Comparison of ENCODE assay signal across 25 cellular contexts in genomic region chr2:46818819-46819218, GRCh38.
DNase-seq lines count a peak whose midpoint lies in the region; ATAC-seq and TF ChIP-seq lines count a peak whose summit lies in the region.
"Had no signal": no experiment of that assay in that cellular context is flagged by ENCODE, and none has a peak within 500 bp of the region (broad histone marks: within the 10 kb centered on the region; RNA-seq: fewer than 3 reads in every experiment).

No MANE protein-coding gene starts in this region.

- H3K9ac ChIP-seq in stomach smooth muscle (ENCODE audit: low read length in 2 of 2): no peak overlapping the region

- DNase-seq in cardiac septum (ENCODE audit: low spot score) (peak; percentile 15), Right ventricle myocardium inferior (ENCODE audit: missing footprints) (no peak), left lobe of liver (ENCODE audit: low spot score) (peak; percentile 29), NCI-H524 treated with DMSO at 0.1 percent for 48 hours (lab: John Stamatoyannopoulos, UW) (no peak), NCI-H2107 (lab: John Stamatoyannopoulos, UW) (no peak)
- DNase-seq in CD4-positive, alpha-beta T cell: no peak
- DNase-seq: activated CD4-positive, alpha-beta T cell treated with anti-CD3 and anti-CD28 coated beads, Interleukin-2, amount 50 U/mL, for 4 hours; activated CD4-positive, CD25-positive, alpha-beta regulatory T cell; activated CD8-positive, alpha-beta memory T cell treated with anti-CD3 and anti-CD28 coated beads, Interleukin-2, amount 50 U/mL, for 4 hours; AML-193; CD8-positive, alpha-beta memory T cell; DMS53; NCI-H187; NCI-H69; stimulated activated CD4-positive, alpha-beta T cell treated with anti-CD3 and anti-CD28 coated beads, Interleukin-1b, Interleukin-23, amount 100 ng/mL, for 48 hours; T-cell had no signal

- H3K27ac ChIP-seq in stomach smooth muscle (ENCODE audit: low read length): peak overlapping the region; percentile 82
- no peak overlapping the region for H3K27ac ChIP-seq in CD4-positive, alpha-beta T cell (ENCODE audit: low read depth, low read length)
- H3K27ac ChIP-seq: epithelial cell of prostate, SJSA1 had no signal

- intact Hi-C loops in cardiac septum (cut with DNase I) (loop anchor here (1.0 kb wide), 2 partner anchors 28 to 38 kb away; no protein-coding TSS in a partner anchor), Right ventricle myocardium inferior (cut with DNase I) (loop anchor here (1.0 to 2.0 kb wide), 2 partner anchors 28 to 38 kb away; no protein-coding TSS in a partner anchor)
- intact Hi-C loops in CD4-positive, alpha-beta T cell (cut with DNase I, micrococcal nuclease): no loop called here

- H3K36me3 Mint-ChIP-seq in CD4-positive, alpha-beta T cell (ENCODE audit: low read depth): no peaks in the 10 kb centered on the region
- H3K36me3 Mint-ChIP-seq: activated naive CD8-positive, alpha-beta T cell; memory B cell; T-cell had no signal

- no peak for ATAC-seq in Right ventricle myocardium inferior
- ATAC-seq in left lobe of liver: no peak
- no peak for ATAC-seq in CD4-positive, alpha-beta T cell (ENCODE audit: poor library complexity)
- ATAC-seq in HG03378 (IDR thresholded peaks at IDR 0.05; ENCODE audit: unreplicated experiment): no peak
- ATAC-seq: activated T-helper 17 cell treated with anti-CD3 and anti-CD28 coated beads, Interleukin-2, amount 50 U/mL, for 72 hours; T-cell had no signal

- no peaks in the 10 kb centered on the region for H3K9me3 Mint-ChIP-seq in CD4-positive, alpha-beta T cell
- H3K9me3 Mint-ChIP-seq: activated T-helper 17 cell treated with anti-CD3 and anti-CD28 coated beads, Interleukin-2, amount 50 U/mL, for 72 hours; CD8-positive, alpha-beta memory T cell; T-cell had no signal

- no peaks in the 10 kb centered on the region for H3K9me3 ChIP-seq in stomach smooth muscle (ENCODE audit: control insufficient read depth in 2 of 2, low read length in 2 of 2)
- no peaks in the 10 kb centered on the region for H3K9me3 ChIP-seq in CD4-positive, alpha-beta T cell (ENCODE audit: control insufficient read depth, low read length)
- H3K9me3 ChIP-seq: Peyer's patch, SJSA1 had no signal

- H3K4me1 Mint-ChIP-seq in CD4-positive, alpha-beta T cell (ENCODE audit: low read depth): no peaks in the 10 kb centered on the region
- H3K4me1 Mint-ChIP-seq: activated T-helper 17 cell treated with anti-CD3 and anti-CD28 coated beads, Interleukin-2, amount 50 U/mL, for 72 hours; CD8-positive, alpha-beta memory T cell; memory B cell; T-cell had no signal

- no peak overlapping the region for H3K4me3 ChIP-seq in stomach smooth muscle (ENCODE audit: low read length in 2 of 2)
- H3K4me3 ChIP-seq: Peyer's patch, SJSA1, skin epidermis had no signal

- H3K4me1 ChIP-seq in stomach smooth muscle (ENCODE audit: control insufficient read depth, insufficient read depth, low read length): peaks cover 46% of the 10 kb centered on the region
- H3K4me1 ChIP-seq: SJSA1 had no signal

- POLR2A ChIA-PET in CD4-positive, alpha-beta T cell (lab: Charles Lee): no interaction called here

- no peaks in the 10 kb centered on the region for H3K36me3 ChIP-seq in stomach smooth muscle (ENCODE audit: control insufficient read depth in 2 of 2, insufficient read depth in 2 of 2, low read length in 2 of 2)
- H3K36me3 ChIP-seq: Peyer's patch, SJSA1 had no signal

- peaks cover under 1% of the 10 kb centered on the region for H3K27me3 Mint-ChIP-seq in CD4-positive, alpha-beta T cell
- H3K27me3 Mint-ChIP-seq: activated T-helper 17 cell treated with anti-CD3 and anti-CD28 coated beads, Interleukin-2, amount 50 U/mL, for 72 hours had no signal

- TF ChIP-seq CTCF in CD4-positive, alpha-beta T cell (IDR thresholded peaks at IDR 0.05): no peak

- no peak overlapping the region for H3K4me3 Mint-ChIP-seq in CD4-positive, alpha-beta T cell
- H3K4me3 Mint-ChIP-seq: activated naive CD8-positive, alpha-beta T cell; activated T-helper 17 cell treated with anti-CD3 and anti-CD28 coated beads, Interleukin-2, amount 50 U/mL, for 72 hours; CD8-positive, alpha-beta memory T cell; memory B cell; T-cell had no signal

- no peak overlapping the region for H3K27ac Mint-ChIP-seq in CD4-positive, alpha-beta T cell
- H3K27ac Mint-ChIP-seq: activated naive CD8-positive, alpha-beta T cell; activated T-helper 17 cell treated with anti-CD3 and anti-CD28 coated beads, Interleukin-2, amount 50 U/mL, for 72 hours; CD8-positive, alpha-beta memory T cell; memory B cell; T-cell had no signal

- H3K27me3 ChIP-seq in stomach smooth muscle (ENCODE audit: control insufficient read depth in 1 of 2, insufficient read depth in 2 of 2, low read length in 2 of 2): no peaks in the 10 kb centered on the region
- no peaks in the 10 kb centered on the region for H3K27me3 ChIP-seq in CD4-positive, alpha-beta T cell (ENCODE audit: control insufficient read depth, insufficient read depth, low read length)
- H3K27me3 ChIP-seq: Peyer's patch, SJSA1 had no signal

- CTCF ChIA-PET in CD4-positive, alpha-beta T cell (lab: Charles Lee): no interaction called here

Comparison
In these comparisons a context has a peak if more than half of its experiments do, and no peak if none do; other contexts are left out.
1. DNase-seq: peak in cardiac septum (single experiment) and left lobe of liver (single experiment); none in Right ventricle myocardium inferior (single experiment), CD4-positive, alpha-beta T cell (0 of 10), NCI-H524 treated with DMSO at 0.1 percent for 48 hours (single experiment) and NCI-H2107 (single experiment).
2. intact Hi-C loops: an anchor here in cardiac septum (1.0 kb wide) and Right ventricle myocardium inferior (1.0 to 2.0 kb wide); none called in CD4-positive, alpha-beta T cell.